9 cellular contexts compared by ENCODE assay signal in genomic region chr2:23524261-23524706, GRCh38.
A peak's percentile ranks its signal among the peaks of the same experiment; 100 is the strongest.
DNase-seq lines count a peak whose midpoint lies in the region; ATAC-seq, FAIRE-seq and TF ChIP-seq lines count a peak whose summit lies in the region.
"Had no signal": no experiment of that assay in that cellular context is flagged by ENCODE, and none has a peak within 500 bp of the region (broad histone marks: within the 10 kb centered on the region; RNA-seq: fewer than 3 reads in every experiment).

No MANE protein-coding gene starts in this region.

- H3K27ac Mint-ChIP-seq in osteocyte (ENCODE audit: unreplicated experiment), result peak overlapping the region; percentile 48
- no peak overlapping the region for H3K27ac Mint-ChIP-seq in stimulated activated naive CD8-positive, alpha-beta T cell treated with anti-CD3 and anti-CD28 coated beads, Interleukin-15, amount 100 ng/mL, for 72 hours

- no peak for ATAC-seq in activated CD4-positive, CD25-positive, alpha-beta regulatory T cell treated with anti-CD3 and anti-CD28 coated beads, Interleukin-2, amount 50 U/mL, for 24 hours
- ATAC-seq in stimulated activated naive CD8-positive, alpha-beta T cell treated with anti-CD3 and anti-CD28 coated beads, Interleukin-15, amount 100 ng/mL, for 72 hours, result no peak

- no peak for TF ChIP-seq CTCF in osteocyte (IDR thresholded peaks at IDR 0.05)

- H3K4me3 Mint-ChIP-seq in osteocyte (ENCODE audit: unreplicated experiment), result no peak overlapping the region
- no peak overlapping the region for H3K4me3 Mint-ChIP-seq in stimulated activated naive CD8-positive, alpha-beta T cell treated with anti-CD3 and anti-CD28 coated beads, Interleukin-15, amount 100 ng/mL, for 72 hours

- peaks cover 32% of the 10 kb centered on the region for H3K4me1 Mint-ChIP-seq in osteocyte (ENCODE audit: unreplicated experiment)
- peaks cover 18% of the 10 kb centered on the region for H3K4me1 Mint-ChIP-seq in stimulated activated naive CD8-positive, alpha-beta T cell treated with anti-CD3 and anti-CD28 coated beads, Interleukin-15, amount 100 ng/mL, for 72 hours

- H3K27me3 Mint-ChIP-seq in osteocyte (ENCODE audit: unreplicated experiment), result no peaks in the 10 kb centered on the region
- H3K27me3 Mint-ChIP-seq in stimulated activated naive CD8-positive, alpha-beta T cell treated with anti-CD3 and anti-CD28 coated beads, Interleukin-15, amount 100 ng/mL, for 72 hours, result peaks cover 12% of the 10 kb centered on the region

- in situ Hi-C loops in Caki2 (cut with HindIII; ENCODE audit: low pct_unique_long_range_greater_than_20kb, low sequenced_read_pairs), result no loop called here

- DNase-seq in Caki2 (ENCODE audit: low read depth) (peak; percentile 61), RCC 7860 (ENCODE audit: low spot score) (peak; percentile 72), fibroblast of gingiva (ENCODE audit: low read depth) (peak; percentile 78), osteocyte (ENCODE audit: extremely low spot score, unreplicated experiment) (peak; percentile 87), NCI-H82 treated with DMSO at 0.1 percent for 48 hours (lab: John Stamatoyannopoulos, UW; ENCODE audit: unreplicated experiment) (no peak), SIG-M5 treated with dmso at 0.1 percent for 504 hours (lab: John Stamatoyannopoulos, UW; ENCODE audit: unreplicated experiment) (no peak)
- no peak for DNase-seq in stimulated activated naive CD8-positive, alpha-beta T cell treated with anti-CD3 and anti-CD28 coated beads, Interleukin-15, amount 100 ng/mL, for 72 hours

- no peak for FAIRE-seq in RCC 7860 (lab: Jason Lieb, UNC)
- FAIRE-seq: G401.6 had no signal

- no peaks in the 10 kb centered on the region for H3K36me3 Mint-ChIP-seq in osteocyte (ENCODE audit: unreplicated experiment)

- no peaks in the 10 kb centered on the region for H3K9me3 Mint-ChIP-seq in osteocyte (ENCODE audit: unreplicated experiment)
- no peaks in the 10 kb centered on the region for H3K9me3 Mint-ChIP-seq in stimulated activated naive CD8-positive, alpha-beta T cell treated with anti-CD3 and anti-CD28 coated beads, Interleukin-15, amount 100 ng/mL, for 72 hours

Comparison
In these comparisons a context has a peak if more than half of its experiments do, and no peak if none do; other contexts are left out.
1. DNase-seq: peak in Caki2 (single experiment), RCC 7860 (single experiment), fibroblast of gingiva (single experiment) and osteocyte (single experiment); none in stimulated activated naive CD8-positive, alpha-beta T cell treated with anti-CD3 and anti-CD28 coated beads, Interleukin-15, amount 100 ng/mL, for 72 hours (0 of 2), NCI-H82 treated with DMSO at 0.1 percent for 48 hours (single experiment) and SIG-M5 treated with dmso at 0.1 percent for 504 hours (single experiment).